In the genomic region with DNA sequence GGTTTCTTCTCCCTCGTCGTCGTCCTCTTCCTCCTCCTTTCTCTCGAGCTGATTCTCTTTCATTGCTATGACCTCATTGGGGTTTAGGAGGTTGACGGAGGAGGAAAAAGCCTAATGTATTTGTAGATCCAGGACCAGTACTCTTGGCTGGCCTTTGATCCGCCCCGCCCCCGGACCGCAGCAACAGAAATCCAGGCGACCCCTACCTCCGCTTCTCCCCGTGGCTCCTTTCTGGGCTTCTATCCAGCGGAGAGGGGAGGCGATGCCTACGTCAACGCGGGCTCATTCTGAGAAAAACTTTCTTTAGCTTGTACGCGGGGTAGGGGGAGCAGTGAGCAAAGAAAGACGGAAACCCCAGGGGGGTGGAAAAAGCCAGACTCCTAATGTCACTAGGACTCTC, we compare ENCODE assay signal across 9 cellular contexts. TPM values are rescaled to one million over a fixed set of nuclear protein-coding genes. Genes with fewer than 3 reads are reported as not detected.
DNase-seq lines count a peak whose midpoint lies in the region; ATAC-seq and TF ChIP-seq lines count a peak whose summit lies in the region.
"Had no signal": no experiment of that assay in that cellular context is flagged by ENCODE, and none has a peak within 500 bp of the region (broad histone marks: within the 10 kb centered on the region; RNA-seq: fewer than 3 reads in every experiment).

TMEM196 (minus strand) TSS at position 257 of the 400 bp plus-strand sequence. CDS start 921 bp downstream, outside the sequence.

- no peaks in the 10 kb centered on the region for H3K4me1 Mint-ChIP-seq in Caco-2 (ENCODE audit: low read depth, unreplicated experiment)

- H3K4me3 Mint-ChIP-seq in Caco-2 (ENCODE audit: unreplicated experiment), result peak within 1 kb of the TSS; percentile 73

- CTCF ChIA-PET in Caco-2 (lab: Charles Lee), result no interaction called here

- WGBS in ovary, 3 donors, result 1 to 3% (median 3%) methylated on average over 20 of the region's 20 CpGs

- no peak for TF ChIP-seq EP300 in ovary (IDR thresholded peaks at IDR 0.05)

- intact Hi-C loops in Caco-2 (cut with micrococcal nuclease; ENCODE audit: unreplicated experiment), result loop anchor here (5.0 kb wide), 1 partner anchor 199 kb away; no protein-coding TSS in a partner anchor
- intact Hi-C loops in ovary (cut with DNase I), result no loop called here
- intact Hi-C loops in left lung (cut with DNase I), result no loop called here
- intact Hi-C loops in upper lobe of right lung (cut with DNase I), result no loop called here

- ATAC-seq in left lung, result no peak
- no peak for ATAC-seq in upper lobe of right lung

- peak within 1 kb of the TSS; percentile 18 for H3K4me3 ChIP-seq in Caco-2 (ENCODE audit: low read depth, low read length)
- H3K4me3 ChIP-seq in fibroblast of villous mesenchyme (ENCODE audit: low read depth, low read length), result peak within 1 kb of the TSS; percentile 24
- peak within 1 kb of the TSS; percentile 17 for H3K4me3 ChIP-seq in ovary
- H3K4me3 ChIP-seq in left lung, result no peak within 1 kb of the TSS
- H3K4me3 ChIP-seq in upper lobe of right lung, result no peak within 1 kb of the TSS

- H3K27me3 ChIP-seq in Caco-2 (replicated peaks; ENCODE audit: control insufficient read depth, insufficient read depth, low read length), result no peaks in the 10 kb centered on the region
- no peaks in the 10 kb centered on the region for H3K27me3 ChIP-seq in ovary
- H3K27me3 ChIP-seq in left lung, result peaks cover 29 to 60% of the 10 kb centered on the region in 2 donors
- H3K27me3 ChIP-seq in upper lobe of right lung, result peaks cover 37% of the 10 kb centered on the region

- POLR2A ChIA-PET in Caco-2 (lab: Charles Lee), result no interaction called here

- no TSS peak for BruUV-seq in Caco-2 (replicated peaks; lab: Mats Ljungman, UMichigan)

- no peak for TF ChIP-seq POLR2A in ovary (IDR thresholded peaks at IDR 0.05)

- H3K9me3 Mint-ChIP-seq in Caco-2 (ENCODE audit: unreplicated experiment), result no peaks in the 10 kb centered on the region

- DNase-seq in Caco-2, result no peak
- peak; percentile 86 for DNase-seq in SK-N-DZ (ENCODE audit: low spot score)
- DNase-seq in fibroblast of villous mesenchyme (ENCODE audit: low read depth), result no peak
- no peak for DNase-seq in ovary
- no peak for DNase-seq in left lung
- DNase-seq in DMS53 (lab: John Stamatoyannopoulos, UW), result no peak
- no peak for DNase-seq in upper lobe of right lung
- no peak for DNase-seq in activated CD4-positive, alpha-beta T cell treated with anti-CD3 and anti-CD28 coated beads for 48 hours

- no peaks in the 10 kb centered on the region for H3K36me3 Mint-ChIP-seq in Caco-2 (ENCODE audit: insufficient read depth, unreplicated experiment)

- H3K9me3 ChIP-seq in Caco-2, result no peaks in the 10 kb centered on the region
- peaks cover 0 to 4% of the 10 kb centered on the region in 2 donors for H3K9me3 ChIP-seq in ovary
- H3K9me3 ChIP-seq in left lung, result no peaks in the 10 kb centered on the region
- H3K9me3 ChIP-seq in upper lobe of right lung, result no peaks in the 10 kb centered on the region

- H3K27ac Mint-ChIP-seq in Caco-2 (ENCODE audit: unreplicated experiment), result no peak within 1 kb of the TSS

- no peak within 1 kb of the TSS for H3K27ac ChIP-seq in ovary
- no peak within 1 kb of the TSS for H3K27ac ChIP-seq in left lung
- H3K27ac ChIP-seq in upper lobe of right lung, result no peak within 1 kb of the TSS
- H3K27ac ChIP-seq: epithelial cell of prostate had no signal

- no peaks in the 10 kb centered on the region for H3K36me3 ChIP-seq in Caco-2 (ENCODE audit: control insufficient read depth, insufficient read depth, low read length)
- no peaks in the 10 kb centered on the region for H3K36me3 ChIP-seq in ovary
- no peaks in the 10 kb centered on the region for H3K36me3 ChIP-seq in left lung
- H3K36me3 ChIP-seq in upper lobe of right lung, result no peaks in the 10 kb centered on the region

- no peak for TF ChIP-seq CTCF in Caco-2 (IDR thresholded peaks at IDR 0.05; ENCODE audit: insufficient read depth in 1 of 2, low read depth in 1 of 2, low read length in 1 of 2, severe bottlenecking in 1 of 2, unreplicated experiment in 1 of 2)
- TF ChIP-seq CTCF in fibroblast of villous mesenchyme (IDR thresholded peaks at IDR 0.05; ENCODE audit: insufficient read depth, low read depth, low read length), result no peak
- no peak for TF ChIP-seq CTCF in ovary (IDR thresholded peaks at IDR 0.05)
- TF ChIP-seq CTCF in left lung (IDR thresholded peaks at IDR 0.05), result no peak
- TF ChIP-seq CTCF in upper lobe of right lung (IDR thresholded peaks at IDR 0.05), result no peak

- no peaks in the 10 kb centered on the region for H3K4me1 ChIP-seq in Caco-2
- peaks cover 9% of the 10 kb centered on the region for H3K4me1 ChIP-seq in ovary (ENCODE audit: insufficient read depth)
- no peaks in the 10 kb centered on the region for H3K4me1 ChIP-seq in left lung
- H3K4me1 ChIP-seq in upper lobe of right lung, result peaks cover 11% of the 10 kb centered on the region

- no peaks in the 10 kb centered on the region for H3K27me3 Mint-ChIP-seq in Caco-2 (ENCODE audit: insufficient read depth, unreplicated experiment)

RNA-seq across cellular contexts. Expression of gene TMEM196, which starts in this region (rescaled TPM):
- total RNA-seq in Caco-2 (2022) (not detected in 2 replicates), fibroblast of villous mesenchyme (not detected in 2 replicates), ovary (not detected), left lung (not detected), upper lobe of right lung (not detected)
- polyA plus RNA-seq in SK-N-DZ (2014; cell fraction: cytosol; rRNA removed), result 2.8 and 7.4 TPM in 2 replicates
- 7.4 and 8.2 TPM in 2 replicates for polyA plus RNA-seq in SK-N-DZ (2014; cell fraction: nucleus; rRNA removed)
- under 1 TPM in 1 of 2 donors, not detected in 1; 0.02 TPM for polyA plus RNA-seq in ovary

Comparison
In these comparisons a context has a peak if more than half of its experiments do, and no peak if none do; other contexts are left out.
1. H3K4me3 ChIP-seq: peak in Caco-2 (single experiment), fibroblast of villous mesenchyme (single experiment) and ovary (single experiment); none in left lung (0 of 2) and upper lobe of right lung (single experiment).